13 cellular contexts compared by ENCODE assay signal in genomic region chr5:174520420-174521396, GRCh38.
DNase-seq lines count a peak whose midpoint lies in the region; ATAC-seq and TF ChIP-seq lines count a peak whose summit lies in the region.
"Had no signal": no experiment of that assay in that cellular context is flagged by ENCODE, and none has a peak within 500 bp of the region (broad histone marks: within the 10 kb centered on the region; RNA-seq: fewer than 3 reads in every experiment).

No MANE protein-coding gene starts in this region.

- DNase-seq in SK-N-DZ (ENCODE audit: low spot score) (peak; percentile 57), retinal pigment epithelial cell (ENCODE audit: low read depth) (peak; percentile 78), KBM-7 (no peak), lower leg skin (ENCODE audit: low spot score in 2 of 2) (no peak)
- DNase-seq: activated T-cell treated with anti-CD3 and anti-CD28 coated beads for 4 hours; CD4-positive, alpha-beta memory T cell; NCI-H510A treated with DMSO at 0.1 percent for 48 hours had no signal

- no peaks in the 10 kb centered on the region for H3K9me3 ChIP-seq in HUES48 (ENCODE audit: control insufficient read depth, insufficient read depth, low read length)
- H3K9me3 ChIP-seq in iPS-20b (ENCODE audit: insufficient read depth, low read depth, low read length) = no peaks in the 10 kb centered on the region
- H3K9me3 ChIP-seq: prostate gland, SJSA1 had no signal

- in situ Hi-C loops in KBM-7 (cut with MboI; ENCODE audit: low pct_unique_long_range_greater_than_20kb, low sequenced_read_pairs) = no loop called here

- TF ChIP-seq CTCF in retinal pigment epithelial cell (conservative IDR thresholded peaks at IDR 0.05; ENCODE audit: low read depth, low read length) = peak; percentile 11
- no peak for TF ChIP-seq CTCF in lower leg skin (IDR thresholded peaks at IDR 0.05)

- H3K27ac ChIP-seq in HUES48 (ENCODE audit: low read depth, low read length) (peak overlapping the region; percentile 73), iPS-20b (ENCODE audit: low read length) (no peak overlapping the region)
- H3K27ac ChIP-seq: HL-60, prostate gland, SJSA1 had no signal

- peaks cover 16% of the 10 kb centered on the region for H3K27me3 ChIP-seq in HUES48 (ENCODE audit: control insufficient read depth, insufficient read depth, low read length)
- peaks cover 47% of the 10 kb centered on the region for H3K27me3 ChIP-seq in iPS-20b (ENCODE audit: insufficient read depth, low read length)
- H3K27me3 ChIP-seq: SJSA1 had no signal

- ATAC-seq in HG02759 (IDR thresholded peaks at IDR 0.05; ENCODE audit: unreplicated experiment) = no peak

- H3K9ac ChIP-seq in HUES48 (ENCODE audit: low read depth, low read length) = no peak overlapping the region
- no peak overlapping the region for H3K9ac ChIP-seq in iPS-20b (ENCODE audit: low read depth, low read length)

- H3K4me3 ChIP-seq in HUES48 (ENCODE audit: low read depth, low read length) (peak overlapping the region; percentile 12; the same call in 1 of the 2 replicates), iPS-20b (ENCODE audit: low read length) (peak overlapping the region; percentile 24; the same call in 1 of the 2 replicates), retinal pigment epithelial cell (ENCODE audit: low read length) (no peak overlapping the region), lower leg skin (ENCODE audit: low read depth, poor library complexity, severe bottlenecking) (no peak overlapping the region)
- H3K4me3 ChIP-seq: prostate gland, SJSA1 had no signal

- H3K4me1 ChIP-seq in HUES48 (ENCODE audit: control insufficient read depth, insufficient read depth, low read length) = peaks cover 12% of the 10 kb centered on the region; the same call in 1 of the 2 replicates
- peaks cover 3% of the 10 kb centered on the region; the same call in 1 of the 2 replicates for H3K4me1 ChIP-seq in iPS-20b (ENCODE audit: insufficient read depth, low read length)
- H3K4me1 ChIP-seq: prostate gland, SJSA1 had no signal

- intact Hi-C loops in lower leg skin (cut with DNase I; ENCODE audit: low total_unique reads) = no loop called here

- H3K36me3 ChIP-seq in HUES48 (ENCODE audit: control insufficient read depth, insufficient read depth, low read length) = no peaks in the 10 kb centered on the region
- no peaks in the 10 kb centered on the region for H3K36me3 ChIP-seq in iPS-20b (ENCODE audit: insufficient read depth, low read depth, low read length)
- H3K36me3 ChIP-seq: prostate gland, SJSA1 had no signal

- TF ChIP-seq POLR2A in lower leg skin (IDR thresholded peaks at IDR 0.05) = no peak

- WGBS in lower leg skin, 2 donors = 55 to 59% methylated on average over 19 of the region's 19 CpGs

Comparison
In these comparisons a context has a peak if more than half of its experiments do, and no peak if none do; other contexts are left out.
1. H3K4me3 ChIP-seq: peak in HUES48 (single experiment) and iPS-20b (single experiment); none in retinal pigment epithelial cell (single experiment) and lower leg skin (single experiment).
2. DNase-seq: peak in SK-N-DZ (single experiment) and retinal pigment epithelial cell (single experiment); none in KBM-7 (single experiment) and lower leg skin (0 of 2).